ENCODE assay signal across 10 cellular contexts in genomic region chr6:152975204-152975915, GRCh38.
DNase-seq lines count a peak whose midpoint lies in the region; ATAC-seq lines count a peak whose summit lies in the region.
"Had no signal": no experiment of that assay in that cellular context is flagged by ENCODE, and none has a peak within 500 bp of the region (broad histone marks: within the 10 kb centered on the region; RNA-seq: fewer than 3 reads in every experiment).

No MANE protein-coding gene starts in this region.

- peak overlapping the region; percentile 72 for H3K4me3 Mint-ChIP-seq in T-helper 2 cell treated with Interferon-gamma antibody and Interleukin-4, amounts not matched to agents 5 μg/mL and 100 μg/mL, for 36 hours
- no peak overlapping the region for H3K4me3 Mint-ChIP-seq in memory B cell

- peaks cover 3% of the 10 kb centered on the region for H3K9me3 Mint-ChIP-seq in T-helper 2 cell treated with Interferon-gamma antibody and Interleukin-4, amounts not matched to agents 5 μg/mL and 100 μg/mL, for 36 hours
- no peaks in the 10 kb centered on the region for H3K9me3 Mint-ChIP-seq in memory B cell

- no peak for DNase-seq in T-helper 2 cell treated with Interferon-gamma antibody and Interleukin-4, amounts not matched to agents 5 μg/mL and 100 μg/mL, for 36 hours (ENCODE audit: low spot score)
- DNase-seq in memory B cell (ENCODE audit: low spot score in 2 of 2), result no peak
- DNase-seq in NCI-H774 (lab: John Stamatoyannopoulos, UW), result no peak
- no peak for DNase-seq in SW 1271 (lab: John Stamatoyannopoulos, UW)
- DNase-seq in NCI-H187 treated with DMSO at 0.1 percent for 48 hours (lab: John Stamatoyannopoulos, UW), result no peak
- DNase-seq in UCSD-AML1 (lab: John Stamatoyannopoulos, UW; ENCODE audit: unreplicated experiment), result no peak
- DNase-seq: NCI-H69, uterus had no signal

- H3K4me1 Mint-ChIP-seq in T-helper 2 cell treated with Interferon-gamma antibody and Interleukin-4, amounts not matched to agents 5 μg/mL and 100 μg/mL, for 36 hours (ENCODE audit: low read depth), result peaks cover 58% of the 10 kb centered on the region
- peaks cover 14% of the 10 kb centered on the region for H3K4me1 Mint-ChIP-seq in memory B cell

- H3K36me3 Mint-ChIP-seq in T-helper 2 cell treated with Interferon-gamma antibody and Interleukin-4, amounts not matched to agents 5 μg/mL and 100 μg/mL, for 36 hours (ENCODE audit: low read depth), result peaks cover 75% of the 10 kb centered on the region
- peaks cover 29% of the 10 kb centered on the region for H3K36me3 Mint-ChIP-seq in memory B cell

- ATAC-seq in GM18498 (IDR thresholded peaks at IDR 0.05; ENCODE audit: unreplicated experiment) (peak; percentile 64), HG02840 (IDR thresholded peaks at IDR 0.05; ENCODE audit: low FRiP score, unreplicated experiment) (peak; percentile 42), memory B cell (ENCODE audit: low read depth) (peak; percentile 42)

- H3K27ac Mint-ChIP-seq in T-helper 2 cell treated with Interferon-gamma antibody and Interleukin-4, amounts not matched to agents 5 μg/mL and 100 μg/mL, for 36 hours, result peak overlapping the region; percentile 80
- peak overlapping the region; percentile 53 for H3K27ac Mint-ChIP-seq in memory B cell

- no peaks in the 10 kb centered on the region for H3K27me3 Mint-ChIP-seq in T-helper 2 cell treated with Interferon-gamma antibody and Interleukin-4, amounts not matched to agents 5 μg/mL and 100 μg/mL, for 36 hours (ENCODE audit: low read depth)
- H3K27me3 Mint-ChIP-seq in memory B cell, result no peaks in the 10 kb centered on the region
